In genomic region chr14:54797556-54797955, GRCh38 we compare ENCODE assay signal across 27 cellular contexts.
"Had no signal": no experiment of that assay in that cellular context is flagged by ENCODE, and none has a peak within 500 bp of the region (broad histone marks: within the 10 kb centered on the region; RNA-seq: fewer than 3 reads in every experiment).

No MANE protein-coding gene starts in this region.

- H3K9ac ChIP-seq: parathyroid adenoma had no signal

- H3K27me3 ChIP-seq: gastrocnemius medialis, left lung, right atrium auricular region, suprapubic skin, transverse colon, upper lobe of right lung, uterus had no signal

- H3K4me3 Mint-ChIP-seq: dendritic cell treated with granulocyte-macrophage colony-stimulating factor and Interleukin-4, amounts not matched to agents 40 ng/mL and 50 ng/mL, for 4 days; endodermal cell; natural killer cell; neural crest cell; stimulated activated naive CD8-positive, alpha-beta T cell treated with anti-CD3 and anti-CD28 coated beads, Interleukin-15, amount 100 ng/mL, for 72 hours had no signal

- H3K27ac ChIP-seq: epithelial cell of prostate, gastrocnemius medialis, left lung, parathyroid adenoma, prostate gland, right atrium auricular region, suprapubic skin, transverse colon, upper lobe of right lung, uterus had no signal

- H3K4me2 ChIP-seq: smooth muscle cell had no signal

- DNase-seq: effector CD8-positive, alpha-beta T cell; gastrocnemius medialis; head of caudate nucleus; kidney; left lung; mesendoderm; natural killer cell; stimulated activated CD4-positive, alpha-beta T cell treated with anti-CD3 and anti-CD28 coated beads, Interleukin-12 subunit alpha, Interleukin-12 subunit beta, amount 100 ng/mL, for 4 hours; stimulated activated CD4-positive, alpha-beta T cell treated with anti-CD3 and anti-CD28 coated beads, Interleukin-1b, Interleukin-23, amount 100 ng/mL, for 48 hours; stimulated activated CD4-positive, alpha-beta T cell treated with anti-CD3 and anti-CD28 coated beads, Interleukin-4, amount 100 ng/mL, for 1 hour; stimulated activated CD8-positive, alpha-beta memory T cell treated with anti-CD3 and anti-CD28 coated beads, Interleukin-4, amount 100 ng/mL, for 48 hours; stimulated activated naive CD4-positive, alpha-beta T cell; stimulated activated naive CD8-positive, alpha-beta T cell treated with anti-CD3 and anti-CD28 coated beads, Interleukin-15, amount 100 ng/mL, for 72 hours; transverse colon; upper lobe of right lung; uterus had no signal

- ATAC-seq: esophagus mucosa; gastrocnemius medialis; left lung; natural killer cell; sciatic nerve; stimulated activated naive CD8-positive, alpha-beta T cell treated with anti-CD3 and anti-CD28 coated beads, Interleukin-15, amount 100 ng/mL, for 72 hours; upper lobe of right lung had no signal

- H3K36me3 Mint-ChIP-seq: natural killer cell had no signal

- H3K27ac Mint-ChIP-seq: dendritic cell treated with granulocyte-macrophage colony-stimulating factor and Interleukin-4, amounts not matched to agents 40 ng/mL and 50 ng/mL, for 4 days; endodermal cell; natural killer cell had no signal

- H3K4me3 ChIP-seq: gastrocnemius medialis, left lung, prostate gland, right atrium auricular region, smooth muscle cell, suprapubic skin, transverse colon, upper lobe of right lung, uterus had no signal

- H2AFZ ChIP-seq: parathyroid adenoma had no signal

- H3K4me1 ChIP-seq: gastrocnemius medialis, left lung, parathyroid adenoma, prostate gland, right atrium auricular region, suprapubic skin, transverse colon, upper lobe of right lung, uterus had no signal

- H3K9me3 ChIP-seq: gastrocnemius medialis, prostate gland, suprapubic skin, upper lobe of right lung had no signal

- H3K79me2 ChIP-seq: parathyroid adenoma had no signal

- H3K36me3 ChIP-seq: gastrocnemius medialis, left lung, prostate gland, right atrium auricular region, suprapubic skin, transverse colon, upper lobe of right lung, uterus had no signal

- H3K4me1 Mint-ChIP-seq: natural killer cell; neural crest cell; stimulated activated naive CD8-positive, alpha-beta T cell treated with anti-CD3 and anti-CD28 coated beads, Interleukin-15, amount 100 ng/mL, for 72 hours had no signal
